9 cellular contexts compared by ENCODE assay signal in genomic region chr3:171829841-171830559, GRCh38. TPM values are rescaled to one million over a fixed set of nuclear protein-coding genes. Genes with fewer than 3 reads are reported as not detected.
DNase-seq lines count a peak whose midpoint lies in the region; ATAC-seq and TF ChIP-seq lines count a peak whose summit lies in the region.
"Had no signal": no experiment of that assay in that cellular context is flagged by ENCODE, and none has a peak within 500 bp of the region (broad histone marks: within the 10 kb centered on the region; RNA-seq: fewer than 3 reads in every experiment).

No MANE protein-coding gene starts in this region.

- peak; percentile 57 to 73 for TF ChIP-seq CTCF in brain (conservative IDR thresholded peaks at IDR 0.05)

- DNase-seq in NCI-H2107 (lab: John Stamatoyannopoulos, UW), result peak; percentile 43
- no peak for DNase-seq in NCI-H2107 treated with DMSO at 0.1 percent for 48 hours (lab: John Stamatoyannopoulos, UW; ENCODE audit: unreplicated experiment)
- peak; percentile 71 for DNase-seq in NCI-H748 (lab: John Stamatoyannopoulos, UW; ENCODE audit: unreplicated experiment)
- DNase-seq in iPS-NIHi7 (ENCODE audit: extremely low spot score), result peak; percentile 79
- DNase-seq in stimulated activated naive CD8-positive, alpha-beta T cell treated with anti-CD3 and anti-CD28 coated beads, Interleukin-15, Interleukin-2, amounts not matched to agents 100 U/mL and 50 U/mL, for 24 hours, result peak; percentile 18

- H3K27ac Mint-ChIP-seq in brain, result peak overlapping the region in 3 of 5 experiments; percentile 55 to 68 (median 66)

- H3K36me3 Mint-ChIP-seq in brain, result no peaks in the 10 kb centered on the region

- H3K27me3 Mint-ChIP-seq in brain, result no peaks in the 10 kb centered on the region

- no peaks in the 10 kb centered on the region for H3K9me3 Mint-ChIP-seq in brain

- H3K4me3 Mint-ChIP-seq in brain, result no peak overlapping the region

- peaks cover 42% of the 10 kb centered on the region for H3K4me1 Mint-ChIP-seq in brain

- ATAC-seq in HG03060 (IDR thresholded peaks at IDR 0.05; ENCODE audit: low read depth, unreplicated experiment) (peak; percentile 45), HG02884 (IDR thresholded peaks at IDR 0.05; ENCODE audit: unreplicated experiment) (no peak)
- no peak for ATAC-seq in stimulated activated naive CD8-positive, alpha-beta T cell treated with anti-CD3 and anti-CD28 coated beads, Interleukin-15, Interleukin-2, amounts not matched to agents 100 U/mL and 50 U/mL, for 24 hours

RNA-seq across cellular contexts. Expression of gene TMEM212, which starts 13.1 kb away (rescaled TPM):
- polyA plus RNA-seq in brain (ENCODE audit: insufficient read depth, low read depth, low replicate concordance), result not detected
- polyA plus RNA-seq: adipose tissue had no signal

RNA-seq across cellular contexts. Expression of gene PLD1, which starts 19.7 kb away (rescaled TPM):
- polyA plus RNA-seq in brain (ENCODE audit: insufficient read depth, low read depth, low replicate concordance), result 6.4 TPM
